Comparison of ENCODE assay signal across 8 cellular contexts in the genomic region with DNA sequence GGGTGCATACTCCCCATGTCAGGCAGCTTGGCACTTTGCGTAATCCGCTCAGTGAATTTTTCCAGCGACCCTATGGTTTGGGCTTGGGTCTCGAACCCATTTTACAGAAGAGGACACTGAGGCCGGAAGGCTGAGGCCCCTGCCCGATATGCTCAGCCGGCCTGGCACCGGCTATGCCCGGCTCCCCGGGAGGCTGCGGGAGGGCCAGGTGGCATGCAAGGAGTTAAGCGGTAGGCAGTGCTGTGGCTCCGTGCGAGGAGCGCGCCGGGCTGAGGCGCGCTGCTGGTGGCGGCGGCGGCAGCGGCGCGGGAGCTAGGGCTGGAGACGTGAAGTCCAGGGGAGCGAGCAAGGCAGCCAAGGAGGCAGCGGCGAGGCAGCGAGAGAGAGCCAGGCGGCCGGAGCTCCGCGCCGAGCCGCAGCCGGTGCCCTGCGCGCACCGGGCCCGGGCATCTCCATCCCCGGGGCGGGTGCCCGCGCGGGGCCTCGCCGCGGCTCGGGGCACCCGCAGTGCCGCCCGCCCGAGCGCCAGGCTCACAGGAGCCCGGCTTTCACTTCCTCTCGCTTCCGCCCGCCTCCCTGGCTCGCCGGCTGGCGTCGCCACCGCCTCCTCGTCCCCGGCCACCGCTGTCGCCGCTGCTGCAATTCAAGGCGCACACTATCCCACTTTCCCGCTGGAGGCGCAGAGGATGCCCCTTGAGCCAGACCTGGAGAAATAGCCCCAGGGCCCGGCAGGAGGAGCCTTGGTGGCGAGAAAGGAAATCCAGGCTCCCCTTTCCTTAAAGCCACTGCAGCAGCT. TPM values are rescaled to one million over a fixed set of nuclear protein-coding genes. Genes with fewer than 3 reads are reported as not detected.
DNase-seq lines count a peak whose midpoint lies in the region; ATAC-seq and TF ChIP-seq lines count a peak whose summit lies in the region.

Gene WSCD2, plus strand, starts transcription at position 272 of the 796 bp plus-strand sequence. CDS start 66,545 bp downstream, outside the sequence.

- peak within 1 kb of the TSS; percentile 39 for H3K4ac ChIP-seq in mesendoderm (ENCODE audit: low read depth, low read length)

- H3K4me3 ChIP-seq in AG04449 (ENCODE audit: low read depth, low read length) (peak within 1 kb of the TSS; percentile 29), HCT116 (replicated peaks in 1 of 2; ENCODE audit: low read depth in 1 of 2, low read length in 2 of 2) (peak within 1 kb of the TSS; percentile 17 to 44), epithelial cell of esophagus (ENCODE audit: low read length) (peak within 1 kb of the TSS; percentile 15), mesendoderm (ENCODE audit: low read length) (no peak within 1 kb of the TSS), tibial artery (peak within 1 kb of the TSS; percentile 50 to 55)

- intact Hi-C loops in HCT116 (cut with micrococcal nuclease): no loop called here
- intact Hi-C loops in tibial artery (cut with DNase I; ENCODE audit: low total_unique reads): no loop called here

- no peak within 1 kb of the TSS for H2BK15ac ChIP-seq in mesendoderm (replicated peaks; ENCODE audit: low read depth)

- no peak for TF ChIP-seq POLR2A in HCT116 (IDR thresholded peaks at IDR 0.05; ENCODE audit: borderline replicate concordance, extremely low read depth, insufficient read depth, insufficient read length)

- H3K79me1 ChIP-seq in mesendoderm (ENCODE audit: low read length): no peaks in the 10 kb centered on the region

- H3K9me2 ChIP-seq in HCT116 (ENCODE audit: insufficient read depth): no peaks in the 10 kb centered on the region

- POLR2A ChIA-PET in AG04449 (lab: Yijun Ruan, JAX): no interaction called here
- POLR2A ChIA-PET in HCT116 (lab: Charles Lee): no interaction called here

- H2AK5ac ChIP-seq in mesendoderm (ENCODE audit: low read length): no peak within 1 kb of the TSS

- H4K5ac ChIP-seq in mesendoderm (ENCODE audit: low read length): no peak within 1 kb of the TSS

- H3K27ac ChIP-seq in HCT116 (ENCODE audit: low read depth, low read length) (no peak within 1 kb of the TSS), mesendoderm (ENCODE audit: low read depth, low read length) (peak within 1 kb of the TSS; percentile 50), tibial artery (peak within 1 kb of the TSS; percentile 68 to 71)

- no CpG with 5 or more reads among the region's 74 CpGs for WGBS in mesendoderm (ENCODE audit: extremely low coverage, insufficient coverage, low lambda C conversion rate)

- no peak within 1 kb of the TSS for H3K23ac ChIP-seq in mesendoderm (ENCODE audit: low read length)

- peak within 1 kb of the TSS; percentile 72 for H3K56ac ChIP-seq in mesendoderm (ENCODE audit: low read length)

- no peak within 1 kb of the TSS for H4K8ac ChIP-seq in mesendoderm (ENCODE audit: low read depth, low read length)

- H3K9me3 ChIP-seq in HCT116 (ENCODE audit: control insufficient read depth in 1 of 2, insufficient read depth in 1 of 2, low read depth in 1 of 2, low read length in 2 of 2) (no peaks in the 10 kb centered on the region), tibial artery (no peaks in the 10 kb centered on the region)

- H3K4me2 ChIP-seq in HCT116 (ENCODE audit: low read length) (peak within 1 kb of the TSS; percentile 71), mesendoderm (ENCODE audit: low read length) (peak within 1 kb of the TSS; percentile 70)

- no peak within 1 kb of the TSS for H3K9ac ChIP-seq in HCT116 (ENCODE audit: low read length)
- H3K9ac ChIP-seq in mesendoderm (ENCODE audit: low read length): peak within 1 kb of the TSS; percentile 52

- peak; percentile 94 for ATAC-seq in HCT116
- ATAC-seq in GM19023 (IDR thresholded peaks at IDR 0.05; ENCODE audit: unreplicated experiment): no peak

- H3K27me3 ChIP-seq in HCT116 (ENCODE audit: insufficient read depth, low read length): peaks cover 74% of the 10 kb centered on the region
- H3K27me3 ChIP-seq in mesendoderm (ENCODE audit: insufficient read depth, low read length, poor library complexity): no peaks in the 10 kb centered on the region
- peaks cover 0 to 4% of the 10 kb centered on the region in 2 donors for H3K27me3 ChIP-seq in tibial artery

- H2AFZ ChIP-seq in HCT116 (ENCODE audit: low read depth, low read length, poor library complexity, severe bottlenecking): no peak within 1 kb of the TSS

- TF ChIP-seq CTCF in AG04449 (IDR thresholded peaks at IDR 0.05; ENCODE audit: insufficient read depth, low read length, missing control alignments): peak; percentile 0
- peak; percentile 27 to 41 (median 35); a peak in 5 of 6 replicates for TF ChIP-seq CTCF in HCT116 (IDR thresholded peaks at IDR 0.05 in 2 of 3, conservative IDR thresholded peaks at IDR 0.05 in 1 of 3; ENCODE audit: borderline replicate concordance in 1 of 3, insufficient read depth in 1 of 3, low read depth in 2 of 3, low read length in 2 of 3)
- no peak for TF ChIP-seq CTCF in epithelial cell of esophagus (IDR thresholded peaks at IDR 0.05; ENCODE audit: insufficient read depth, low read depth, low read length, missing control alignments)
- peak; percentile 44 to 66 for TF ChIP-seq CTCF in tibial artery (IDR thresholded peaks at IDR 0.05)

- CTCF ChIA-PET in AG04449 (lab: Yijun Ruan, JAX) (no interaction called here), HCT116 (lab: Charles Lee) (no interaction called here)

- no TSS peak for BruUV-seq in HCT116 (replicated peaks; lab: Mats Ljungman, UMichigan)

- TF ChIP-seq RAD21 in HCT116 (IDR thresholded peaks at IDR 0.05; ENCODE audit: low read depth): peak; percentile 38

- H3K18ac ChIP-seq in mesendoderm (ENCODE audit: low read length): peak within 1 kb of the TSS; percentile 63

- H3K36me3 ChIP-seq in HCT116 (ENCODE audit: control insufficient read depth in 1 of 2, insufficient read depth in 2 of 2, low read length in 2 of 2) (no peaks in the 10 kb centered on the region), mesendoderm (ENCODE audit: control insufficient read depth, insufficient read depth, low read length) (no peaks in the 10 kb centered on the region), tibial artery (no peaks in the 10 kb centered on the region)

- no peak for DNase-seq in AG04449 (ENCODE audit: low read depth, low spot score)
- peak; percentile 32 for DNase-seq in HCT116 (ENCODE audit: low read depth, low spot score)
- peak; percentile 18 for DNase-seq in RPMI7951 (ENCODE audit: low read depth)
- peak; percentile 27 for DNase-seq in epithelial cell of esophagus (ENCODE audit: low read depth)
- peak; percentile 98 for DNase-seq in mesendoderm
- peak; percentile 52 to 80 for DNase-seq in tibial artery
- DNase-seq in NCI-H446 treated with DMSO at 0.1 percent for 48 hours (lab: John Stamatoyannopoulos, UW): no peak

- RAD21 ChIA-PET in HCT116 (lab: Charles Lee; ENCODE audit: low non-redundant PET in 1 of 2, low total read pairs in 2 of 2, uncharacterized antibody in 2 of 2, unreplicated experiment in 2 of 2): no interaction called here

- H2BK5ac ChIP-seq in mesendoderm (ENCODE audit: low read length): no peak within 1 kb of the TSS

- no peaks in the 10 kb centered on the region for H4K20me1 ChIP-seq in HCT116 (ENCODE audit: insufficient read depth)

- H3K79me2 ChIP-seq in HCT116 (ENCODE audit: insufficient read depth, low read length) (no peaks in the 10 kb centered on the region), mesendoderm (ENCODE audit: control insufficient read depth, insufficient read depth, low read length) (no peaks in the 10 kb centered on the region)

- H3K4me1 ChIP-seq in HCT116 (ENCODE audit: control insufficient read depth in 1 of 2, insufficient read depth in 2 of 2, low read length in 2 of 2): peaks cover 0 to 8% of the 10 kb centered on the region in 2 experiments; a peak in 2 of 4 replicates
- no peaks in the 10 kb centered on the region for H3K4me1 ChIP-seq in mesendoderm (ENCODE audit: control insufficient read depth, low read depth, low read length)
- peaks cover 0 to 32% (median 17%) of the 10 kb centered on the region in 4 donors for H3K4me1 ChIP-seq in tibial artery

- H2BK120ac ChIP-seq in mesendoderm (ENCODE audit: low read depth, low read length): peak within 1 kb of the TSS; percentile 14

TF ChIP-seq in HCT116, 20 proteins besides CTCF, POLR2A, EP300 and RAD21:
- TF ChIP-seq SRF (IDR thresholded peaks at IDR 0.05; ENCODE audit: low read depth): no peak
- 0 out of 2 replicates have a peak, but pooled peaks have one; percentile 27 for TF ChIP-seq CBX3 (IDR thresholded peaks at IDR 0.05; ENCODE audit: low read depth)

RNA-seq across cellular contexts. Expression of gene WSCD2, which starts in this region (rescaled TPM):
- 0.05 TPM for total RNA-seq in HCT116 (2021; ENCODE audit: unreplicated experiment)
- polyA plus RNA-seq in HCT116 (2012): not detected in 2 replicates
- not detected in 2 replicates for total RNA-seq in RPMI7951 (2014; rRNA removed; shearing (Covaris generic))
- 1.1 TPM for polyA plus RNA-seq in mesendoderm (2013, experiment 1 of 2)
- 1.6 TPM for polyA plus RNA-seq in mesendoderm (2013, experiment 2 of 2)

Comparison
In these comparisons a context has a peak if more than half of its experiments do, and no peak if none do; other contexts are left out.
1. Peak in DNase-seq, ATAC-seq, H3K4me3 ChIP-seq and H3K4me2 ChIP-seq in HCT116; RNA of the gene not detected or under 1 TPM.
2. Peak in DNase-seq in RPMI7951; RNA of the gene not detected or under 1 TPM.
3. DNase-seq: peak in epithelial cell of esophagus (single experiment), mesendoderm (single experiment) and tibial artery (2 of 2); none in AG04449 (single experiment) and NCI-H446 treated with DMSO at 0.1 percent for 48 hours (single experiment).